In genomic region chr3:37367436-37367835, GRCh38 we compare ENCODE assay signal across 36 cellular contexts.
"Had no signal": no experiment of that assay in that cellular context is flagged by ENCODE, and none has a peak within 500 bp of the region (broad histone marks: within the 10 kb centered on the region; RNA-seq: fewer than 3 reads in every experiment).

No MANE protein-coding gene starts in this region.

- DNase-seq: activated B cell treated with CpG ODN at 0.5 μM for 24 hours; activated CD4-positive, alpha-beta memory T cell treated with anti-CD3 and anti-CD28 coated beads for 36 hours; activated CD4-positive, alpha-beta T cell treated with anti-CD3 and anti-CD28 coated beads for 4 hours; activated CD4-positive, alpha-beta T cell treated with anti-CD3 and anti-CD28 coated beads, Interleukin-2, amount 50 U/mL, for 1 hour; activated CD4-positive, alpha-beta T cell treated with anti-CD3 and anti-CD28 coated beads, Interleukin-2, amount 50 U/mL, for 4 hours; activated CD4-positive, CD25-positive, alpha-beta regulatory T cell treated with anti-CD3 and anti-CD28 coated beads, Interleukin-2, amount 50 U/mL, for 72 hours; activated CD8-positive, alpha-beta memory T cell treated with anti-CD3 and anti-CD28 coated beads, Interleukin-2, amount 50 U/mL, for 4 hours; activated CD8-positive, alpha-beta T cell treated with anti-CD3 and anti-CD28 coated beads for 36 hours; activated effector memory CD4-positive, alpha-beta T cell treated with anti-CD3 and anti-CD28 coated beads, Interleukin-2, amount 50 U/mL, for 16 hours; activated gamma-delta T cell treated with Interleukin-2 at 50 U/mL for 16 hours; activated naive CD4-positive, alpha-beta T cell; activated naive CD4-positive, alpha-beta T cell treated with anti-CD3 and anti-CD28 coated beads for 36 hours; activated naive CD4-positive, alpha-beta T cell treated with anti-CD3 and anti-CD28 coated beads, Interleukin-2, amount 50 U/mL, for 16 hours; activated naive CD8-positive, alpha-beta T cell treated with anti-CD3 and anti-CD28 coated beads for 36 hours; activated T-cell treated with anti-CD3 and anti-CD28 coated beads for 4 hours; activated T-cell treated with anti-CD3 and anti-CD28 coated beads, Interleukin-2, amount 50 U/mL, for 1 hour; activated T-cell treated with anti-CD3 and anti-CD28 coated beads, Interleukin-2, amount 50 U/mL, for 4 hours; activated T-cell treated with anti-CD3 and anti-CD28 coated beads, Interleukin-2, amount 50 U/mL, for 72 hours; adrenal gland; amniotic stem cell; aorta; body of pancreas; brain microvascular endothelial cell; central memory CD4-positive, alpha-beta T cell; T-helper 1 cell; T-helper 2 cell; T-helper 9 cell had no signal

- ATAC-seq: activated CD8-positive, alpha-beta T cell treated with anti-CD3 and anti-CD28 coated beads for 36 hours; activated naive CD4-positive, alpha-beta T cell treated with anti-CD3 and anti-CD28 coated beads, Interleukin-2, amount 50 U/mL, for 72 hours; activated T-cell treated with anti-CD3 and anti-CD28 coated beads, Interleukin-2, amount 50 U/mL, for 4 hours; activated T-cell treated with anti-CD3 and anti-CD28 coated beads, Interleukin-2, amount 50 U/mL, for 72 hours; activated T-helper 17 cell treated with anti-CD3 and anti-CD28 coated beads, Interleukin-2, amount 50 U/mL, for 72 hours; body of pancreas had no signal

- FAIRE-seq: TTC549 had no signal

- H3K27me3 ChIP-seq: adrenal gland, body of pancreas, brain microvascular endothelial cell, breast epithelium had no signal

- H3K27ac ChIP-seq: adrenal gland, body of pancreas, brain microvascular endothelial cell, breast epithelium, VCaP had no signal

- H3K4me1 ChIP-seq: adrenal gland, breast epithelium had no signal

- H3K27me3 Mint-ChIP-seq: activated B cell treated with CpG ODN at 0.5 μM for 24 hours; activated CD4-positive, alpha-beta memory T cell treated with anti-CD3 and anti-CD28 coated beads for 36 hours; activated CD4-positive, alpha-beta T cell treated with anti-CD3 and anti-CD28 coated beads, Interleukin-2, amount 10 ng/mL, durations not matched to agents 24 days and 14 days; activated CD8-positive, alpha-beta T cell treated with anti-CD3 and anti-CD28 coated beads for 36 hours; activated naive CD8-positive, alpha-beta T cell treated with anti-CD3 and anti-CD28 coated beads for 36 hours; activated T-helper 17 cell treated with anti-CD3 and anti-CD28 coated beads, Interleukin-2, amount 50 U/mL, for 72 hours had no signal

- H3K9me3 ChIP-seq: adrenal gland, body of pancreas, breast epithelium had no signal

- H3K4me3 ChIP-seq: adrenal gland, body of pancreas, breast epithelium had no signal

- H3K27ac Mint-ChIP-seq: activated B cell treated with CpG ODN at 0.5 μM for 24 hours; activated CD4-positive, alpha-beta memory T cell treated with anti-CD3 and anti-CD28 coated beads for 36 hours; activated CD4-positive, alpha-beta T cell treated with anti-CD3 and anti-CD28 coated beads, Interleukin-2, amount 10 ng/mL, durations not matched to agents 24 days and 14 days; activated CD8-positive, alpha-beta T cell treated with anti-CD3 and anti-CD28 coated beads for 36 hours; activated naive CD4-positive, alpha-beta T cell treated with anti-CD3 and anti-CD28 coated beads for 36 hours; activated naive CD4-positive, alpha-beta T cell treated with anti-CD3 and anti-CD28 coated beads, Interleukin-2, amount 50 U/mL, for 72 hours; activated naive CD8-positive, alpha-beta T cell treated with anti-CD3 and anti-CD28 coated beads for 36 hours; activated T-cell treated with anti-CD3 and anti-CD28 coated beads, Interleukin-2, amount 50 U/mL, for 72 hours; activated T-helper 1 cell treated with anti-CD3 and anti-CD28 coated beads, Interleukin-12 subunit alpha, Interleukin-12 subunit beta, Interleukin-2, Interleukin-4 antibody, amounts not matched to agents 30 ng/mL and 10 ng/mL and 1 ng/mL, durations not matched to agents 14 hours and 24 hours and 36 hours; activated T-helper 17 cell treated with anti-CD3 and anti-CD28 coated beads, Interleukin-2, amount 50 U/mL, for 72 hours; T-helper 1 cell treated with Interleukin-12 subunit alpha and Interleukin-12 subunit beta and Interleukin-4 antibody, amounts not matched to agents 30 μg/mL and 1 μg/mL, for 36 hours; T-helper 2 cell treated with Interferon-gamma antibody and Interleukin-4, amounts not matched to agents 5 μg/mL and 100 μg/mL, for 36 hours had no signal

- H3K4me1 Mint-ChIP-seq: activated B cell treated with CpG ODN at 0.5 μM for 24 hours; activated CD4-positive, alpha-beta T cell treated with anti-CD3 and anti-CD28 coated beads, Interleukin-2, amount 10 ng/mL, durations not matched to agents 24 days and 14 days; activated naive CD8-positive, alpha-beta T cell treated with anti-CD3 and anti-CD28 coated beads for 36 hours; activated T-helper 17 cell treated with anti-CD3 and anti-CD28 coated beads, Interleukin-2, amount 50 U/mL, for 72 hours had no signal

- H3K9me3 Mint-ChIP-seq: activated naive CD4-positive, alpha-beta T cell treated with anti-CD3 and anti-CD28 coated beads for 36 hours; activated naive CD4-positive, alpha-beta T cell treated with anti-CD3 and anti-CD28 coated beads, Interleukin-2, amount 50 U/mL, for 72 hours; activated T-helper 17 cell treated with anti-CD3 and anti-CD28 coated beads, Interleukin-2, amount 50 U/mL, for 72 hours; T-helper 1 cell treated with Interleukin-12 subunit alpha and Interleukin-12 subunit beta and Interleukin-4 antibody, amounts not matched to agents 30 μg/mL and 1 μg/mL, for 36 hours; T-helper 2 cell treated with Interferon-gamma antibody and Interleukin-4, amounts not matched to agents 5 μg/mL and 100 μg/mL, for 36 hours had no signal

- H3K4me3 Mint-ChIP-seq: activated B cell treated with CpG ODN at 0.5 μM for 24 hours; activated CD4-positive, alpha-beta memory T cell treated with anti-CD3 and anti-CD28 coated beads for 36 hours; activated CD4-positive, alpha-beta T cell treated with anti-CD3 and anti-CD28 coated beads, Interleukin-2, amount 10 ng/mL, durations not matched to agents 24 days and 14 days; activated CD8-positive, alpha-beta T cell treated with anti-CD3 and anti-CD28 coated beads for 36 hours; activated naive CD4-positive, alpha-beta T cell treated with anti-CD3 and anti-CD28 coated beads for 36 hours; activated naive CD8-positive, alpha-beta T cell treated with anti-CD3 and anti-CD28 coated beads for 36 hours; activated T-cell treated with anti-CD3 and anti-CD28 coated beads, Interleukin-2, amount 50 U/mL, for 4 hours; activated T-cell treated with anti-CD3 and anti-CD28 coated beads, Interleukin-2, amount 50 U/mL, for 72 hours; activated T-helper 1 cell treated with anti-CD3 and anti-CD28 coated beads, Interleukin-12 subunit alpha, Interleukin-12 subunit beta, Interleukin-2, Interleukin-4 antibody, amounts not matched to agents 30 ng/mL and 10 ng/mL and 1 ng/mL, durations not matched to agents 14 hours and 24 hours and 36 hours; activated T-helper 17 cell treated with anti-CD3 and anti-CD28 coated beads, Interleukin-2, amount 50 U/mL, for 72 hours; T-helper 1 cell treated with Interleukin-12 subunit alpha and Interleukin-12 subunit beta and Interleukin-4 antibody, amounts not matched to agents 30 μg/mL and 1 μg/mL, for 36 hours; T-helper 2 cell treated with Interferon-gamma antibody and Interleukin-4, amounts not matched to agents 5 μg/mL and 100 μg/mL, for 36 hours had no signal
